1 cellular context compared by ENCODE assay signal in the genomic region with DNA sequence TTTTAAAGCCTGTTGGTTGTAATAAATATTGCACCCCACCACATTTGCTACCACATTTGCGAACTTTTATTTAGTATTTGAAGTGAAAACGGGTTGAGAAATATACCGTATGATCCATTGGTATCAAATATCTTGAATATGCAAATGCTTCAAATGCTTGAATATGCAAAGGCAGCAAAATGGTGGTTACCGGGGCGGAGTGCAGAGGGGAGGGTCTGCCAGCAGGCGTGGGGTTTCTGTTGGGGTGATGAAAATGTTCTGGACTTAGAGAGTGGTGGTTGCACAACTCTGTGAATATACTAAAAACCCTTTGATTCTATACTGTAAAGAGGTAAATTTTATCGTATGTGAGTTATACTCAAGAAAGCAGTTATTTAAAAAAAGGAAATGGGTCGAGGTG.
TF ChIP-seq lines count a peak whose summit lies in the region.

No MANE protein-coding gene starts in this region.

TF ChIP-seq in H1, 55 proteins besides CTCF, POLR2A, EP300 and RAD21:
- no peak for TF ChIP-seq SP1 (IDR thresholded peaks at IDR 0.05; ENCODE audit: low read depth, low read length)
TF ChIP-seq in H1: peak in this region for 0.
